In genomic region chr2:149330127-149331022, GRCh38 we compare ENCODE assay signal across 8 cellular contexts. TPM values are rescaled to one million over a fixed set of nuclear protein-coding genes. Genes with fewer than 3 reads are reported as not detected.
DNase-seq lines count a peak whose midpoint lies in the region; ATAC-seq and FAIRE-seq lines count a peak whose summit lies in the region.

Gene LYPD6, plus strand, starts transcription at chr2:149330587. Its CDS starts 107,122 bp downstream, at chr2:149437709.

- H3K27ac ChIP-seq in caudate nucleus (ENCODE audit: low read depth, low read length) = peak within 1 kb of the TSS; percentile 52
- peak within 1 kb of the TSS in 1 of 2 donors; percentile 5 for H3K27ac ChIP-seq in small intestine (ENCODE audit: low read depth in 1 of 2, low read length in 1 of 2)

- WGBS in small intestine, 3 donors = 1 to 2% (median 2%) methylated on average over 77 to 96 of the region's 96 CpGs

- H3K27me3 ChIP-seq in small intestine (ENCODE audit: control insufficient read depth in 2 of 2, insufficient read depth in 2 of 2, low read length in 2 of 2) = peaks cover 0 to 2% of the 10 kb centered on the region in 2 donors

- no peaks in the 10 kb centered on the region for H3K9me3 ChIP-seq in small intestine (ENCODE audit: control insufficient read depth, low read depth)

- no peaks in the 10 kb centered on the region for H3K36me3 ChIP-seq in small intestine (ENCODE audit: control insufficient read depth in 2 of 2, insufficient read depth in 2 of 2, low read length in 2 of 2)

- peak; percentile 77 for ATAC-seq in GM19397 (IDR thresholded peaks at IDR 0.05; ENCODE audit: unreplicated experiment)
- ATAC-seq in HG03442 (IDR thresholded peaks at IDR 0.05; ENCODE audit: unreplicated experiment) = peak; percentile 86

- H3K4me1 ChIP-seq in small intestine (ENCODE audit: control insufficient read depth in 2 of 2, insufficient read depth in 1 of 2, low read depth in 1 of 2, low read length in 1 of 2) = peaks cover 0 to 3% of the 10 kb centered on the region in 2 donors

- peak within 1 kb of the TSS; percentile 43 to 50 for H3K4me3 ChIP-seq in small intestine (ENCODE audit: low read depth in 1 of 2, low read length in 2 of 2)

- DNase-seq in COLO668 (lab: John Stamatoyannopoulos, UW; ENCODE audit: unreplicated experiment) = peak; percentile 91
- DNase-seq in NCI-H82 (lab: John Stamatoyannopoulos, UW) = peak; percentile 86
- DNase-seq in caudate nucleus (lab: John Stamatoyannopoulos, UW) = peak in 54 of 61 donors; percentile 23 to 85 (median 57)
- DNase-seq in kidney glomerular epithelial cell (lab: John Stamatoyannopoulos, UW) = peak; percentile 54
- peak; percentile 82 for DNase-seq in small intestine
- no peak for DNase-seq in effector CD8-positive, alpha-beta T cell (lab: John Stamatoyannopoulos, UW)

- FAIRE-seq in small intestine (lab: Jason Lieb, UNC) = no peak

RNA-seq across cellular contexts. Expression of gene LYPD6, which starts in this region (rescaled TPM):
- 1 to 10 TPM; 1.8 to 3.8 (median 1.9) TPM for polyA plus RNA-seq in small intestine
